In genomic region chr9:124257865-124258764, GRCh38 we compare ENCODE assay signal across 8 cellular contexts. TPM values are rescaled to one million over a fixed set of nuclear protein-coding genes. Genes with fewer than 3 reads are reported as not detected.
DNase-seq lines count a peak whose midpoint lies in the region; ATAC-seq and TF ChIP-seq lines count a peak whose summit lies in the region.

TSS of gene NEK6 (plus strand) at chr9:124257949. CDS start at chr9:124301965, 44,016 bp downstream.

- peak; percentile 40 for DNase-seq in ELF-1 (ENCODE audit: low read depth, low spot score)
- peak; percentile 84 for DNase-seq in IMR-90
- no peak for DNase-seq in activated CD8-positive, alpha-beta memory T cell treated with anti-CD3 and anti-CD28 coated beads, Interleukin-2, amount 10 ng/mL, durations not matched to agents 7 days and 5 days
- no peak for DNase-seq in esophagus muscularis mucosa (ENCODE audit: extremely low spot score)
- peak; percentile 55 for DNase-seq in naive B cell
- no peak for DNase-seq in ureter (ENCODE audit: low spot score)
- no peak for DNase-seq in foreskin melanocyte
- DNase-seq in NCI-H345 (lab: John Stamatoyannopoulos, UW) = no peak

- no TSS peak for BruUV-seq in IMR-90 (replicated peaks; lab: Mats Ljungman, UMichigan)

- peak within 1 kb of the TSS; percentile 95 for H3K4me2 ChIP-seq in IMR-90 (ENCODE audit: low read depth, low read length)

- no peak for TF ChIP-seq EP300 in esophagus muscularis mucosa (IDR thresholded peaks at IDR 0.05)

- peak within 1 kb of the TSS; percentile 99 for H3K27ac ChIP-seq in IMR-90 (ENCODE audit: insufficient read depth, low read length)
- H3K27ac ChIP-seq in esophagus muscularis mucosa (replicated peaks in 1 of 4) = peak within 1 kb of the TSS; percentile 80 to 89 (median 88)

- peaks cover 61% of the 10 kb centered on the region for H3K27me3 Mint-ChIP-seq in activated CD8-positive, alpha-beta memory T cell treated with anti-CD3 and anti-CD28 coated beads, Interleukin-2, amount 10 ng/mL, durations not matched to agents 7 days and 5 days
- H3K27me3 Mint-ChIP-seq in naive B cell = no peaks in the 10 kb centered on the region

- CTCF ChIA-PET in IMR-90 (lab: Yijun Ruan, JAX) = interaction anchor here (0.5 kb wide), 1 partner anchor 278 kb away, joined by 6 read pairs; no protein-coding TSS in a partner anchor
- CTCF ChIA-PET in activated CD8-positive, alpha-beta memory T cell treated with anti-CD3 and anti-CD28 coated beads, Interleukin-2, amount 10 ng/mL, durations not matched to agents 7 days and 5 days (lab: Charles Lee) = interaction anchor here (1.4 kb wide), 1 partner anchor 56 kb away, joined by 4 read pairs; no protein-coding TSS in a partner anchor

- peaks cover 3 to 37% of the 10 kb centered on the region in 2 experiments; a peak in 3 of 4 replicates for H3K79me1 ChIP-seq in IMR-90 (ENCODE audit: low read depth in 1 of 2, low read length in 2 of 2)

- in situ Hi-C loops in IMR-90 (cut with MboI; ENCODE audit: low sequenced_read_pairs) = no loop called here

- ATAC-seq in IMR-90 (ENCODE audit: low read depth) = peak; percentile 26
- ATAC-seq in activated CD8-positive, alpha-beta memory T cell treated with anti-CD3 and anti-CD28 coated beads, Interleukin-2, amount 10 ng/mL, durations not matched to agents 7 days and 5 days = peak; percentile 38
- ATAC-seq in naive B cell (ENCODE audit: low read depth in 2 of 2) = peak; percentile 63 to 69

- H3K27me3 ChIP-seq in IMR-90 (ENCODE audit: control insufficient read depth, insufficient read depth, low read length) (no peaks in the 10 kb centered on the region), esophagus muscularis mucosa (no peaks in the 10 kb centered on the region)

- H3K23ac ChIP-seq in IMR-90 (ENCODE audit: low read depth, low read length) = peak within 1 kb of the TSS; percentile 96

- peaks cover 27% of the 10 kb centered on the region for H3K9me1 ChIP-seq in IMR-90 (ENCODE audit: insufficient read depth, low read length)

- H3K36me3 ChIP-seq in IMR-90 (ENCODE audit: control insufficient read depth, insufficient read depth, low read length) = peaks cover 5% of the 10 kb centered on the region; the same call in 1 of the 2 replicates
- H3K36me3 ChIP-seq in esophagus muscularis mucosa = peaks cover 0 to under 1% (median 0%) of the 10 kb centered on the region in 4 donors

- H3K27ac Mint-ChIP-seq in activated CD8-positive, alpha-beta memory T cell treated with anti-CD3 and anti-CD28 coated beads, Interleukin-2, amount 10 ng/mL, durations not matched to agents 7 days and 5 days = peak within 1 kb of the TSS; percentile 71
- H3K27ac Mint-ChIP-seq in naive B cell = peak within 1 kb of the TSS; percentile 86 to 98 (median 95)

- no peak for TF ChIP-seq RAD21 in IMR-90 (IDR thresholded peaks at IDR 0.05; ENCODE audit: low read length)

- intact Hi-C loops in IMR-90 (cut with micrococcal nuclease) (loop anchor here (2.0 to 10.0 kb wide), 4 partner anchors 85 to 713 kb away; no protein-coding TSS in a partner anchor), esophagus muscularis mucosa (cut with DNase I) (loop anchor here (5.0 kb wide), 2 partner anchors 39 to 59 kb away; no protein-coding TSS in a partner anchor)

- WGBS in IMR-90 (ENCODE audit: extremely low coverage in 2 of 2, insufficient read length in 1 of 2), 2 experiments = 0% methylated on average over 76 of the region's 121 CpGs; no CpG with 5 or more reads in 1 of the 2 experiments
- 2% methylated on average over 35 of the region's 121 CpGs for WGBS in esophagus muscularis mucosa

- H3K18ac ChIP-seq in IMR-90 (ENCODE audit: low read depth, low read length) = peak within 1 kb of the TSS; percentile 88

- peak within 1 kb of the TSS; percentile 97 for H2AK5ac ChIP-seq in IMR-90 (ENCODE audit: low read depth, low read length)

- H2AK9ac ChIP-seq in IMR-90 (replicated peaks; ENCODE audit: low read depth, low read length, poor library complexity) = peak within 1 kb of the TSS; percentile 100

- peak within 1 kb of the TSS; percentile 98 for H3K14ac ChIP-seq in IMR-90 (replicated peaks; ENCODE audit: low read depth, low read length)

- H2BK5ac ChIP-seq in IMR-90 (ENCODE audit: low read depth, low read length, poor library complexity, severe bottlenecking) = peak within 1 kb of the TSS; percentile 100

- H4K91ac ChIP-seq in IMR-90 (ENCODE audit: insufficient read depth, low read depth, low read length) = peak within 1 kb of the TSS; percentile 97

- peak within 1 kb of the TSS; percentile 86 for H3K4me3 Mint-ChIP-seq in activated CD8-positive, alpha-beta memory T cell treated with anti-CD3 and anti-CD28 coated beads, Interleukin-2, amount 10 ng/mL, durations not matched to agents 7 days and 5 days
- H3K4me3 Mint-ChIP-seq in naive B cell = peak within 1 kb of the TSS; percentile 93 to 98 (median 96)

- POLR2A ChIA-PET in IMR-90 (lab: Charles Lee; ENCODE audit: unreplicated experiment) = no interaction called here

- peak within 1 kb of the TSS; percentile 78 for H3K4me3 ChIP-seq in IMR-90 (ENCODE audit: insufficient read depth, low read depth, low read length)
- peak within 1 kb of the TSS; percentile 73 to 84 (median 80) for H3K4me3 ChIP-seq in esophagus muscularis mucosa

- TF ChIP-seq CTCF in IMR-90 (conservative IDR thresholded peaks at IDR 0.05; ENCODE audit: low read depth, low read length) (no peak), esophagus muscularis mucosa (IDR thresholded peaks at IDR 0.05) (no peak)

- H3K9ac ChIP-seq in IMR-90 (ENCODE audit: low read depth, low read length) = peak within 1 kb of the TSS; percentile 99

- H2BK20ac ChIP-seq in IMR-90 (ENCODE audit: low read depth, low read length) = peak within 1 kb of the TSS; percentile 88

- H2BK120ac ChIP-seq in IMR-90 (ENCODE audit: low read depth, low read length) = peak within 1 kb of the TSS; percentile 91

- peak within 1 kb of the TSS; percentile 84; the same call in 2 of the 3 replicates for H2BK15ac ChIP-seq in IMR-90 (ENCODE audit: low read depth, low read length)

- H3K36me3 Mint-ChIP-seq in activated CD8-positive, alpha-beta memory T cell treated with anti-CD3 and anti-CD28 coated beads, Interleukin-2, amount 10 ng/mL, durations not matched to agents 7 days and 5 days = peaks cover 1% of the 10 kb centered on the region
- no peaks in the 10 kb centered on the region for H3K36me3 Mint-ChIP-seq in naive B cell

- dilution Hi-C loops in IMR-90 (cut with HindIII; ENCODE audit: low sequenced_read_pairs, unreplicated experiment) = no loop called here

- H3K9me3 Mint-ChIP-seq in activated CD8-positive, alpha-beta memory T cell treated with anti-CD3 and anti-CD28 coated beads, Interleukin-2, amount 10 ng/mL, durations not matched to agents 7 days and 5 days (ENCODE audit: low read depth) = no peaks in the 10 kb centered on the region
- H3K9me3 Mint-ChIP-seq in naive B cell = no peaks in the 10 kb centered on the region

- H3K4me1 ChIP-seq in IMR-90 (ENCODE audit: control insufficient read depth, insufficient read depth, low read length) (peaks cover 34% of the 10 kb centered on the region), esophagus muscularis mucosa (peaks cover 31 to 56% (median 53%) of the 10 kb centered on the region in 4 donors)

- peaks cover 38% of the 10 kb centered on the region for H3K4me1 Mint-ChIP-seq in activated CD8-positive, alpha-beta memory T cell treated with anti-CD3 and anti-CD28 coated beads, Interleukin-2, amount 10 ng/mL, durations not matched to agents 7 days and 5 days
- H3K4me1 Mint-ChIP-seq in naive B cell = peaks cover 62 to 80% (median 78%) of the 10 kb centered on the region in 3 donors

- H3K9me3 ChIP-seq in IMR-90 (ENCODE audit: control insufficient read depth, insufficient read depth, low read length) (no peaks in the 10 kb centered on the region), esophagus muscularis mucosa (no peaks in the 10 kb centered on the region)

- peaks cover 30% of the 10 kb centered on the region for H4K20me1 ChIP-seq in IMR-90 (ENCODE audit: insufficient read depth, low read length)

- H3K56ac ChIP-seq in IMR-90 (ENCODE audit: extremely low read depth, insufficient read depth, low read length) = peak within 1 kb of the TSS; percentile 99

- H2AFZ ChIP-seq in IMR-90 (replicated peaks; ENCODE audit: low read length, poor library complexity) = peak within 1 kb of the TSS; percentile 87

- TF ChIP-seq POLR2A in IMR-90 (IDR thresholded peaks at IDR 0.05; ENCODE audit: low read depth, low read length) = peak; percentile 59
- no peak for TF ChIP-seq POLR2A in esophagus muscularis mucosa (IDR thresholded peaks at IDR 0.05; ENCODE audit: low read depth)

- peak within 1 kb of the TSS; percentile 95 to 97 for H4K8ac ChIP-seq in IMR-90 (ENCODE audit: low read depth in 2 of 2, low read length in 2 of 2)

- peak within 1 kb of the TSS; percentile 96 for H3K4ac ChIP-seq in IMR-90 (ENCODE audit: low read depth, low read length)

- H4K5ac ChIP-seq in IMR-90 (ENCODE audit: low read depth, low read length) = peak within 1 kb of the TSS; percentile 94

TF ChIP-seq in IMR-90, 13 proteins besides CTCF, POLR2A, EP300 and RAD21:
- TF ChIP-seq FOS (IDR thresholded peaks at IDR 0.05; ENCODE audit: low read depth, low read length) = 0 out of 2 replicates have a peak, but pooled peaks have one; percentile 14
- TF ChIP-seq CHD1 (IDR thresholded peaks at IDR 0.05; ENCODE audit: low read depth, low read length) = peak; percentile 75
- TF ChIP-seq NFE2L2 (IDR thresholded peaks at IDR 0.05; ENCODE audit: low read depth, low read length) = no peak
- peak; percentile 86; the same call in 1 of the 2 replicates for TF ChIP-seq MXI1 (IDR thresholded peaks at IDR 0.05; ENCODE audit: borderline replicate concordance, low read depth, low read length)
- no peak for TF ChIP-seq SMC3 (IDR thresholded peaks at IDR 0.05; ENCODE audit: low read depth, low read length)
- TF ChIP-seq USF2 (IDR thresholded peaks at IDR 0.05; ENCODE audit: low read depth, low read length) = no peak
- TF ChIP-seq CEBPB (IDR thresholded peaks at IDR 0.05; ENCODE audit: low read depth, low read length) = no peak
- peak; percentile 95 for TF ChIP-seq BHLHE40 (IDR thresholded peaks at IDR 0.05; ENCODE audit: low read depth, low read length)

RNA-seq across cellular contexts. Expression of gene NEK6, which starts in this region (rescaled TPM):
- 77.8 and 79.9 TPM in 2 replicates for total RNA-seq in IMR-90 (2012; rRNA removed)
- polyA plus RNA-seq in IMR-90 (2012; rRNA removed) = 110 and 112 TPM in 2 replicates
- polyA plus RNA-seq in IMR-90 (2012; cell fraction: cytosol; rRNA removed) = 55.9 and 71.1 TPM in 2 replicates
- polyA plus RNA-seq in IMR-90 (2012; cell fraction: nucleus; rRNA removed; ENCODE audit: low replicate concordance) = 133 and 147 TPM in 2 replicates
- 10 to 100 TPM in 1 of 2 experiments, 1 to 10 TPM in 1; 6.3 to 10.9 TPM for total RNA-seq in activated CD8-positive, alpha-beta memory T cell treated with anti-CD3 and anti-CD28 coated beads, Interleukin-2, amount 10 ng/mL, durations not matched to agents 7 days and 5 days
- total RNA-seq in esophagus muscularis mucosa = 10 to 100 TPM; 14.1 to 21.9 (median 15.1) TPM
- polyA plus RNA-seq in naive B cell (ENCODE audit: low read depth in 6 of 6) = 10 to 100 TPM in 2 of 6 donors, 1 to 10 TPM in 4; 4.5 to 15.2 (median 8.0) TPM
- 24.9 TPM for total RNA-seq in ureter

Comparison
In these comparisons a context has a peak if more than half of its experiments do, and no peak if none do; other contexts are left out.
1. DNase-seq: peak in ELF-1 (single experiment), IMR-90 (single experiment) and naive B cell (single experiment); none in activated CD8-positive, alpha-beta memory T cell treated with anti-CD3 and anti-CD28 coated beads, Interleukin-2, amount 10 ng/mL, durations not matched to agents 7 days and 5 days (single experiment), esophagus muscularis mucosa (single experiment), ureter (single experiment), foreskin melanocyte (single experiment) and NCI-H345 (single experiment).
2. Peak in every context shown above with its lines, with median percentiles within 50 percentile points of each other: ATAC-seq.